In genomic region chr19:43264336-43264735, GRCh38 we compare ENCODE assay signal across 12 cellular contexts. TPM values are rescaled to one million over a fixed set of nuclear protein-coding genes. Genes with fewer than 3 reads are reported as not detected.
DNase-seq lines count a peak whose midpoint lies in the region; TF ChIP-seq lines count a peak whose summit lies in the region.
"Not testable (repeated sequence)": the region's sequence is repeated elsewhere in the genome, so short reads cannot be mapped to it uniquely, and the experiment has no call there.
"Had no signal": no experiment of that assay in that cellular context is flagged by ENCODE, and none has a peak within 500 bp of the region (broad histone marks: within the 10 kb centered on the region; RNA-seq: fewer than 3 reads in every experiment).

No MANE protein-coding gene starts in this region.

- not testable (repeated sequence) for TF ChIP-seq CTCF in AG04450 (IDR thresholded peaks at IDR 0.05; ENCODE audit: low read depth, low read length); WERI-Rb-1 (IDR thresholded peaks at IDR 0.05; ENCODE audit: low read depth, low read length)

- not testable (repeated sequence) for H3K36me3 ChIP-seq in WERI-Rb-1; skeletal muscle satellite cell (ENCODE audit: insufficient read depth, low read length)

- not testable (repeated sequence) for H3K4me2 ChIP-seq in skeletal muscle satellite cell (ENCODE audit: low read length)

- DNase-seq in AG04450 (ENCODE audit: low read depth, low spot score): not testable (repeated sequence)
- DNase-seq in G401 (ENCODE audit: low spot score): peak; percentile 26
- DNase-seq in HT1080 (ENCODE audit: low read depth): peak; percentile 53
- peak; percentile 47 for DNase-seq in RPMI7951 (ENCODE audit: low read depth)
- DNase-seq in WERI-Rb-1: peak; percentile 35
- DNase-seq in cerebellar cortex (ENCODE audit: low spot score): peak; percentile 81
- DNase-seq in glomerular visceral epithelial cell (ENCODE audit: extremely low spot score): peak; percentile 77

- H3K27ac ChIP-seq in AG04450 (ENCODE audit: low read depth, low read length) (peak overlapping the region; percentile 84), WERI-Rb-1 (peak overlapping the region; percentile 38)

- POLR2A ChIA-PET in AG04450 (lab: Yijun Ruan, JAX): interaction anchor here (1.1 kb wide), 1 partner anchor 83 kb away, joined by 3 read pairs; no protein-coding TSS in a partner anchor

- peak overlapping the region; percentile 41 for H3K9ac ChIP-seq in skeletal muscle satellite cell (ENCODE audit: low read depth, low read length)

- not testable (repeated sequence) for H3K4me3 ChIP-seq in AG04450 (ENCODE audit: low read depth, low read length); WERI-Rb-1 (ENCODE audit: low read depth, low read length); skeletal muscle satellite cell (ENCODE audit: low read length)

- not testable (repeated sequence) for H3K27me3 ChIP-seq in AG04450 (ENCODE audit: control insufficient read depth, insufficient read depth, low read length); WERI-Rb-1 (ENCODE audit: insufficient read depth, low read depth, severe bottlenecking); skeletal muscle satellite cell (ENCODE audit: control insufficient read depth, insufficient read depth, low read length)

- in situ Hi-C loops in G401 (cut with HindIII; ENCODE audit: low sequenced_read_pairs): not testable (repeated sequence)

- peaks cover 12% of the 10 kb centered on the region for H3K4me1 ChIP-seq in skeletal muscle satellite cell (ENCODE audit: control insufficient read depth, insufficient read depth, low read length)

- CTCF ChIA-PET in AG04450 (lab: Charles Lee): not testable (repeated sequence)

- H3K9me3 ChIP-seq in AG04450 (ENCODE audit: control insufficient read depth, insufficient read depth, low read length); WERI-Rb-1 (ENCODE audit: severe bottlenecking); skeletal muscle satellite cell (replicated peaks; ENCODE audit: low read length): not testable (repeated sequence)

RNA-seq across cellular contexts. Expression of gene PSG9, which starts 5.0 kb away (rescaled TPM):
- 0.79 and 1.1 TPM in 2 replicates for polyA plus RNA-seq in AG04450 (2011; rRNA removed)
- 0.35 and 0.51 TPM in 2 replicates for polyA minus RNA-seq in AG04450 (2011; rRNA and poly(A)+ RNA removed)
- 85.9 and 103 TPM in 2 replicates for total RNA-seq in G401 (2014; rRNA removed; shearing (Covaris generic))
- 0.14 and 0.40 TPM in 2 replicates for total RNA-seq in HT1080 (2014; rRNA removed; shearing (Covaris generic))
- 0.05 and 0.16 TPM in 2 replicates for polyA plus RNA-seq in HT1080 (2015; cell fraction: cytosol; rRNA removed)
- 0.11 and 0.17 TPM in 2 replicates for polyA plus RNA-seq in HT1080 (2015; cell fraction: nucleus; rRNA removed)
- total RNA-seq in RPMI7951 (2014; rRNA removed; shearing (Covaris generic)): 1.1 and 1.4 TPM in 2 replicates
- not detected in 2 replicates for total RNA-seq in skeletal muscle satellite cell (2012; rRNA removed)
- total RNA-seq: A673, GM12878, H9, K562 had no signal
- polyA plus RNA-seq: GM12878 had no signal

RNA-seq across cellular contexts. Expression of gene PSG4, which starts 58.9 kb away (rescaled TPM):
- polyA plus RNA-seq in AG04450 (2011; rRNA removed): 0.56 and 0.84 TPM in 2 replicates
- polyA minus RNA-seq in AG04450 (2011; rRNA and poly(A)+ RNA removed): 0.69 TPM in 1 of 2 replicates, not detected in the other
- total RNA-seq in G401 (2014; rRNA removed; shearing (Covaris generic)): 142 and 168 TPM in 2 replicates
- total RNA-seq in HT1080 (2014; rRNA removed; shearing (Covaris generic)): not detected in 2 replicates
- polyA plus RNA-seq in HT1080 (2015; cell fraction: cytosol; rRNA removed): 0.12 TPM in 1 of 2 replicates, not detected in the other
- polyA plus RNA-seq in HT1080 (2015; cell fraction: nucleus; rRNA removed): not detected in 2 replicates
- 3.3 and 4.6 TPM in 2 replicates for total RNA-seq in RPMI7951 (2014; rRNA removed; shearing (Covaris generic))
- 0.87 and 3.0 TPM in 2 replicates for total RNA-seq in skeletal muscle satellite cell (2012; rRNA removed)
- total RNA-seq: A673, GM12878, H9, K562 had no signal
- polyA plus RNA-seq: GM12878 had no signal

Comparison
In these comparisons a context has a peak if more than half of its experiments do, and no peak if none do; other contexts are left out.
1. RNA of gene PSG9, which starts 5.0 kb away (total RNA-seq): 85.9 to 103 TPM in G401; 1.1 to 1.4 TPM in RPMI7951 and 0.14 to 0.40 TPM in HT1080; every median in the first group is over 10 times any median in the second.
2. RNA of gene PSG4, which starts 58.9 kb away (total RNA-seq): 142 to 168 TPM in G401; 3.3 to 4.6 TPM in RPMI7951 and not detected in HT1080; every median in the first group is over 10 times any median in the second.